Comparison of ENCODE assay signal across 8 cellular contexts in the genomic region with DNA sequence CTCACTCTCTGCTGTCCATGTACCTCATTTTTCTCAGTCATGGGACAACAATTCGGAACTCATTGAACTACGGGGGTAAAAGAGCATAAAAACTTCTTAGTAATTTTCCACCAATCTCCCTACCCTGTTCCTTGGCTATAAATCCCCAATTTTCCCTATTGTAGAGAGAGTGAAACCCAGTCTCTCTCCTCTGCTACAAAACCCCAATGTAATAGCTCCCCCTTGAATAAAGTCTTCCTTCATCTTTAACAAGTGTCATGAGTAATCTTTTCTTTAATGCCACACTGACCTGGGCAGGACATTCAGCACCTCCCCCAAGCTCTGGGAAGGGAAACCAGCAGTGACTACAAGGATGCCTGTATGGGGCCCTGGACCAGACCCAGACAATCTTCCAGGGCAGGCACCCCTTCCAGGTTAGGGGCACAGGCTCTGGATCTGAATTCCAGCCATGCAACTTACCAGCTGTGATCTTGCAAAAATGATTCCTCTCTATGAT. TPM values are rescaled to one million over a fixed set of nuclear protein-coding genes. Genes with fewer than 3 reads are reported as not detected.
DNase-seq lines count a peak whose midpoint lies in the region; ATAC-seq and TF ChIP-seq lines count a peak whose summit lies in the region.

No MANE protein-coding gene starts in this region.

- no peak overlapping the region for H3K4me3 ChIP-seq in BLaER1
- H3K4me3 ChIP-seq in duodenal mucosa (ENCODE audit: low read depth in 1 of 2, low read length in 2 of 2): peak overlapping the region; percentile 57 to 68
- peak overlapping the region; percentile 40 for H3K4me3 ChIP-seq in psoas muscle

- H3K4me1 ChIP-seq in BLaER1: peaks cover 27% of the 10 kb centered on the region
- H3K4me1 ChIP-seq in duodenal mucosa (ENCODE audit: control insufficient read depth in 1 of 2, insufficient read depth in 2 of 2, low read length in 2 of 2): peaks cover 15 to 27% of the 10 kb centered on the region in 2 donors
- H3K4me1 ChIP-seq in psoas muscle: no peaks in the 10 kb centered on the region

- ATAC-seq in GM21360 (IDR thresholded peaks at IDR 0.05; ENCODE audit: unreplicated experiment) (peak; percentile 20), psoas muscle (peak in 2 of 4 donors; percentile 27 to 39), GM18868 (IDR thresholded peaks at IDR 0.05; ENCODE audit: unreplicated experiment) (no peak)

- H3K9me3 ChIP-seq in BLaER1 (peaks cover 18% of the 10 kb centered on the region), duodenal mucosa (ENCODE audit: control insufficient read depth in 1 of 2, low read length in 2 of 2) (no peaks in the 10 kb centered on the region), psoas muscle (no peaks in the 10 kb centered on the region)

- H3K9ac ChIP-seq in BLaER1 (no peak overlapping the region), duodenal mucosa (ENCODE audit: low read depth in 1 of 2, low read length in 2 of 2) (peak overlapping the region; percentile 28 to 64)

- WGBS in psoas muscle, 3 donors: 79 to 88% (median 86%) methylated on average over 2 of the region's 2 CpGs

- H3K36me3 ChIP-seq in BLaER1 (no peaks in the 10 kb centered on the region), duodenal mucosa (ENCODE audit: control insufficient read depth in 1 of 2, insufficient read depth in 2 of 2, low read length in 2 of 2) (no peaks in the 10 kb centered on the region), psoas muscle (ENCODE audit: insufficient read depth in 1 of 2, low read depth in 1 of 2) (no peaks in the 10 kb centered on the region)

- no peak for TF ChIP-seq CTCF in psoas muscle (IDR thresholded peaks at IDR 0.05)

- intact Hi-C loops in psoas muscle (cut with DNase I): no loop called here

- DNase-seq in OCI-M1 (lab: John Stamatoyannopoulos, UW) (peak; percentile 95), psoas muscle (peak in 1 of 2 donors; percentile 18), hepatic stellate cell (ENCODE audit: low spot score) (no peak), NCI-H82 treated with DMSO at 0.1 percent for 48 hours (lab: John Stamatoyannopoulos, UW; ENCODE audit: unreplicated experiment) (no peak)

- peak overlapping the region; percentile 7; the same call in 1 of the 2 replicates for H3K27ac ChIP-seq in BLaER1
- peak overlapping the region; percentile 63 for H3K27ac ChIP-seq in duodenal mucosa (ENCODE audit: low read depth, low read length)
- peak overlapping the region; percentile 61 for H3K27ac ChIP-seq in psoas muscle

- H3K4me2 ChIP-seq in BLaER1: peak overlapping the region; percentile 48

- peaks cover 7% of the 10 kb centered on the region; the same call in 1 of the 2 replicates for H3K27me3 ChIP-seq in BLaER1
- no peaks in the 10 kb centered on the region for H3K27me3 ChIP-seq in duodenal mucosa (ENCODE audit: control insufficient read depth in 1 of 2, insufficient read depth in 2 of 2, low read length in 2 of 2)
- H3K27me3 ChIP-seq in psoas muscle (ENCODE audit: insufficient read depth in 3 of 3, low read length in 2 of 3): no peaks in the 10 kb centered on the region

- H4K20me1 ChIP-seq in BLaER1: no peaks in the 10 kb centered on the region

RNA-seq across cellular contexts. Expression of gene EIF1, which starts 10.2 kb away (rescaled TPM):
- 1,000 to 10,000 TPM; 1,399 to 2,094 (median 1,752) TPM for total RNA-seq in psoas muscle
- polyA plus RNA-seq in psoas muscle: 1,000 to 10,000 TPM; 1,437 to 2,724 (median 2,114) TPM

RNA-seq across cellular contexts. Expression of gene GAST, which starts 33.7 kb away (rescaled TPM):
- total RNA-seq in psoas muscle: not detected
- not detected for polyA plus RNA-seq in psoas muscle

RNA-seq across cellular contexts. Expression of gene KRT17, which starts 54.1 kb away (rescaled TPM):
- total RNA-seq in psoas muscle: not detected
- polyA plus RNA-seq in psoas muscle: under 1 TPM; 0.10 to 0.38 (median 0.20) TPM

RNA-seq across cellular contexts. Expression of gene HAP1, which starts 56.0 kb away (rescaled TPM):
- under 1 TPM in 2 of 4 donors, not detected in 2; 0.06 to 0.14 TPM for total RNA-seq in psoas muscle
- under 1 TPM; under 0.01 to 0.03 (median 0.01) TPM for polyA plus RNA-seq in psoas muscle

Comparison
In these comparisons a context has a peak if more than half of its experiments do, and no peak if none do; other contexts are left out.
1. H3K27ac ChIP-seq: peak in every context shown above with its lines; median percentile 63 in duodenal mucosa; 61 in psoas muscle; 7 in BLaER1.